In genomic region chr14:35991356-35991755, GRCh38 we compare ENCODE assay signal across 17 cellular contexts.
A peak's percentile ranks its signal among the peaks of the same experiment; 100 is the strongest.
DNase-seq lines count a peak whose midpoint lies in the region; TF ChIP-seq lines count a peak whose summit lies in the region.
"Had no signal": no experiment of that assay in that cellular context is flagged by ENCODE, and none has a peak within 500 bp of the region (broad histone marks: within the 10 kb centered on the region; RNA-seq: fewer than 3 reads in every experiment).

No MANE protein-coding gene starts in this region.

- no peak overlapping the region for H3K4me3 ChIP-seq in thyroid gland (replicated peaks in 1 of 3)
- no peak overlapping the region for H3K4me3 ChIP-seq in A673 (ENCODE audit: low read depth, low read length, poor library complexity, severe bottlenecking)
- H3K4me3 ChIP-seq in left ventricle myocardium inferior: no peak overlapping the region
- H3K4me3 ChIP-seq: BLaER1 treated with 17β-estradiol and CSF1 and Interleukin-3, amounts not matched to agents 10 nM and 100 nM; K562; Peyer's patch had no signal

- POLR2A ChIA-PET in A673 (lab: Charles Lee; ENCODE audit: low non-redundant PET): no interaction called here

- H3K27me3 ChIP-seq in layer of hippocampus (ENCODE audit: control insufficient read depth, insufficient read depth, low read length): no peaks in the 10 kb centered on the region
- no peaks in the 10 kb centered on the region for H3K27me3 ChIP-seq in thyroid gland
- H3K27me3 ChIP-seq in A673 (replicated peaks; ENCODE audit: insufficient read depth, low read depth, low read length, poor library complexity): no peaks in the 10 kb centered on the region
- no peaks in the 10 kb centered on the region for H3K27me3 ChIP-seq in left ventricle myocardium inferior (ENCODE audit: low read depth)
- H3K27me3 ChIP-seq: BLaER1 treated with 17β-estradiol and CSF1 and Interleukin-3, amounts not matched to agents 10 nM and 100 nM; Peyer's patch had no signal

- H3K9me3 ChIP-seq in thyroid gland (no peaks in the 10 kb centered on the region), A673 (ENCODE audit: low read depth, low read length, poor library complexity, severe bottlenecking) (no peaks in the 10 kb centered on the region), left ventricle myocardium inferior (replicated peaks) (no peaks in the 10 kb centered on the region)
- H3K9me3 ChIP-seq: BLaER1 treated with 17β-estradiol and CSF1 and Interleukin-3, amounts not matched to agents 10 nM and 100 nM; Caco-2; Peyer's patch had no signal

- peaks cover 14 to 19% of the 10 kb centered on the region in 2 donors for H3K4me1 ChIP-seq in thyroid gland
- no peaks in the 10 kb centered on the region for H3K4me1 ChIP-seq in A673 (ENCODE audit: insufficient read depth, low read length, poor library complexity, severe bottlenecking)
- H3K4me1 ChIP-seq in left ventricle myocardium inferior: no peaks in the 10 kb centered on the region
- H3K4me1 ChIP-seq: Peyer's patch had no signal

- DNase-seq in NCI-H1092 treated with DMSO at 0.1 percent for 48 hours (lab: John Stamatoyannopoulos, UW) (peak; percentile 87), NCI-H524 treated with DMSO at 0.1 percent for 48 hours (lab: John Stamatoyannopoulos, UW) (peak; percentile 69), thyroid gland (peak; percentile 63), A673 (ENCODE audit: low spot score) (no peak), left ventricle myocardium inferior (no peak)
- no peak for DNase-seq in activated naive CD4-positive, alpha-beta T cell treated with Interleukin-2 at 50 U/mL for 16 hours
- DNase-seq: Caco-2, GOT3, NCI-H187 treated with DMSO at 0.1 percent for 48 hours, NCI-H226, NCI-H82, Peyer's patch, SHP77 treated with DMSO at 0.1 percent for 48 hours had no signal

- CTCF ChIA-PET in A673 (lab: Charles Lee): no interaction called here

- TF ChIP-seq POLR2A in thyroid gland (IDR thresholded peaks at IDR 0.05): no peak

- TF ChIP-seq CTCF in thyroid gland (IDR thresholded peaks at IDR 0.05): no peak
- TF ChIP-seq CTCF in A673 (conservative IDR thresholded peaks at IDR 0.05; ENCODE audit: low read depth, low read length): no peak
- TF ChIP-seq CTCF in left ventricle myocardium inferior (IDR thresholded peaks at IDR 0.05; ENCODE audit: borderline replicate concordance): no peak

- H3K36me3 ChIP-seq in thyroid gland: no peaks in the 10 kb centered on the region
- H3K36me3 ChIP-seq in A673 (ENCODE audit: insufficient read depth, low read length, poor library complexity, severe bottlenecking): no peaks in the 10 kb centered on the region
- no peaks in the 10 kb centered on the region for H3K36me3 ChIP-seq in left ventricle myocardium inferior
- H3K36me3 ChIP-seq: BLaER1 treated with 17β-estradiol and CSF1 and Interleukin-3, amounts not matched to agents 10 nM and 100 nM; Peyer's patch had no signal

- intact Hi-C loops in thyroid gland (cut with DNase I) (no loop called here), A673 (cut with micrococcal nuclease; ENCODE audit: unreplicated experiment) (no loop called here), left ventricle myocardium inferior (cut with micrococcal nuclease) (no loop called here)

- BruUV-seq in A673 (replicated peaks; lab: Mats Ljungman, UMichigan): no TSS peak

- H3K27ac ChIP-seq in layer of hippocampus (ENCODE audit: low read depth, low read length): peak overlapping the region; percentile 67
- H3K27ac ChIP-seq in thyroid gland: no peak overlapping the region
- no peak overlapping the region for H3K27ac ChIP-seq in A673 (ENCODE audit: low read depth, low read length, poor library complexity, severe bottlenecking)
- no peak overlapping the region for H3K27ac ChIP-seq in left ventricle myocardium inferior (replicated peaks)
- H3K27ac ChIP-seq: BLaER1 treated with 17β-estradiol and CSF1 and Interleukin-3, amounts not matched to agents 10 nM and 100 nM; HL-60; Peyer's patch had no signal

Comparison
In these comparisons a context has a peak if more than half of its experiments do, and no peak if none do; other contexts are left out.
1. DNase-seq: peak in NCI-H1092 treated with DMSO at 0.1 percent for 48 hours (single experiment), NCI-H524 treated with DMSO at 0.1 percent for 48 hours (single experiment) and thyroid gland (2 of 2); none in A673 (single experiment), activated naive CD4-positive, alpha-beta T cell treated with Interleukin-2 at 50 U/mL for 16 hours (single experiment) and left ventricle myocardium inferior (single experiment).